In the genomic region with DNA sequence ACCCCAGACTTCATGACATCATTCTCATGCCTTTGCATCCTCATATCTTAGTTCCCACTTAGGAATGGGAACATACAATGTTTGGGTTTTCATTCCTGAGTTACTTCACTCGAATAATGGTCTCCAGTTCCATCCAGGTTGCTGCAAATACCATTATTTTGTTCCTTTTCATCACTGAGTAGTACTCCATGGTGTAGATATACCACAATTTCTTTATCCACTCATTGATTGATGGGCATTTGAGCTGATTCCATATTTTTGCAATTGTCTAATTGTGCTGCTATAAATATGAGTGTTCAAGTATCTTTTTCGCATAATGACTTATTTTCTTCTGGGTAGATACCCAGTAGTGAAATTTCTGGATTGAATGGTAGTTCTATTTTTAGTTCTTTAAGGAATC, we compare ENCODE assay signal across 11 cellular contexts.
"Had no signal": no experiment of that assay in that cellular context is flagged by ENCODE, and none has a peak within 500 bp of the region (broad histone marks: within the 10 kb centered on the region; RNA-seq: fewer than 3 reads in every experiment).

No MANE protein-coding gene starts in this region.

- ATAC-seq: GM23338, HCT116 had no signal

- H3K9me3 ChIP-seq: HAP-1 had no signal

- H3K4me3 ChIP-seq: GM23248, GM23338, HAP-1 had no signal

- H3K4me2 ChIP-seq: GM23338 had no signal

- DNase-seq: GM23248, GOT3, H7, H9, HCEC 1CT, HFFc6 had no signal

- H2AFZ ChIP-seq: GM23248, GM23338 had no signal

- H3K4me1 ChIP-seq: HAP-1 had no signal

- H3K36me3 ChIP-seq: HAP-1 had no signal

- H3K9ac ChIP-seq: GM23248 had no signal

- FAIRE-seq: H1, H54 had no signal

- H3K27ac ChIP-seq: GM23248 had no signal
